ENCODE assay signal across 1 cellular context in the genomic region with DNA sequence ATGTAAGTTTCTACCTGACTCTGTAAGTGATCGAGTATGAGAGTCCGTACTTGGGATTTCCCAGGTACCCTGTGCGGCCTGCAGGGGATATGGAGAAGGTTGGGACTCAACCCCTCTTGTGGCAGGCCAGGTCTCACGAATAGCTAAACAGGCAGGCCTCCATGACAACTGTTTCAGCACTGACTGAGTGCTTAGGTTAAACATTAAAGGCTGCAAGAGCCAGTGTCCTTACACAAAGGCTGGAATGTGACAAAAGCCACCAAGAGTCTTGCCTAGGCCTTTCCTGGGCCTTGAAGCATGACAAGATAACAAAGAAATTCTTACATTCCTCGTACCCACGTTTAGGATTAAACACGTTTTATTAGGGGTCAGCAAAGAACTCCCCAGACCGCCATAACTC.
TF ChIP-seq lines count a peak whose summit lies in the region.

No MANE protein-coding gene starts in this region.

TF ChIP-seq in HepG2, 621 proteins besides CTCF, POLR2A, EP300 and RAD21 (continued from another document and continues in another):
- TF ChIP-seq GATAD2A (CRISPR knock-in tag; IDR thresholded peaks at IDR 0.05), result peak; percentile 72; the same call in 1 of the 2 replicates
- no peak for TF ChIP-seq TP53 (CRISPR knock-in tag; conservative IDR thresholded peaks at IDR 0.05)
- no peak for TF ChIP-seq ZC3H4 (CRISPR knock-in tag; IDR thresholded peaks at IDR 0.05; ENCODE audit: borderline replicate concordance)
- 0 out of 2 replicates have a peak, but pooled peaks have one; percentile 27 for TF ChIP-seq HDAC1 (CRISPR knock-in tag; IDR thresholded peaks at IDR 0.05)
- peak; percentile 79 for TF ChIP-seq ZNF143 (CRISPR knock-in tag; IDR thresholded peaks at IDR 0.05)
- TF ChIP-seq, protein P1, sequence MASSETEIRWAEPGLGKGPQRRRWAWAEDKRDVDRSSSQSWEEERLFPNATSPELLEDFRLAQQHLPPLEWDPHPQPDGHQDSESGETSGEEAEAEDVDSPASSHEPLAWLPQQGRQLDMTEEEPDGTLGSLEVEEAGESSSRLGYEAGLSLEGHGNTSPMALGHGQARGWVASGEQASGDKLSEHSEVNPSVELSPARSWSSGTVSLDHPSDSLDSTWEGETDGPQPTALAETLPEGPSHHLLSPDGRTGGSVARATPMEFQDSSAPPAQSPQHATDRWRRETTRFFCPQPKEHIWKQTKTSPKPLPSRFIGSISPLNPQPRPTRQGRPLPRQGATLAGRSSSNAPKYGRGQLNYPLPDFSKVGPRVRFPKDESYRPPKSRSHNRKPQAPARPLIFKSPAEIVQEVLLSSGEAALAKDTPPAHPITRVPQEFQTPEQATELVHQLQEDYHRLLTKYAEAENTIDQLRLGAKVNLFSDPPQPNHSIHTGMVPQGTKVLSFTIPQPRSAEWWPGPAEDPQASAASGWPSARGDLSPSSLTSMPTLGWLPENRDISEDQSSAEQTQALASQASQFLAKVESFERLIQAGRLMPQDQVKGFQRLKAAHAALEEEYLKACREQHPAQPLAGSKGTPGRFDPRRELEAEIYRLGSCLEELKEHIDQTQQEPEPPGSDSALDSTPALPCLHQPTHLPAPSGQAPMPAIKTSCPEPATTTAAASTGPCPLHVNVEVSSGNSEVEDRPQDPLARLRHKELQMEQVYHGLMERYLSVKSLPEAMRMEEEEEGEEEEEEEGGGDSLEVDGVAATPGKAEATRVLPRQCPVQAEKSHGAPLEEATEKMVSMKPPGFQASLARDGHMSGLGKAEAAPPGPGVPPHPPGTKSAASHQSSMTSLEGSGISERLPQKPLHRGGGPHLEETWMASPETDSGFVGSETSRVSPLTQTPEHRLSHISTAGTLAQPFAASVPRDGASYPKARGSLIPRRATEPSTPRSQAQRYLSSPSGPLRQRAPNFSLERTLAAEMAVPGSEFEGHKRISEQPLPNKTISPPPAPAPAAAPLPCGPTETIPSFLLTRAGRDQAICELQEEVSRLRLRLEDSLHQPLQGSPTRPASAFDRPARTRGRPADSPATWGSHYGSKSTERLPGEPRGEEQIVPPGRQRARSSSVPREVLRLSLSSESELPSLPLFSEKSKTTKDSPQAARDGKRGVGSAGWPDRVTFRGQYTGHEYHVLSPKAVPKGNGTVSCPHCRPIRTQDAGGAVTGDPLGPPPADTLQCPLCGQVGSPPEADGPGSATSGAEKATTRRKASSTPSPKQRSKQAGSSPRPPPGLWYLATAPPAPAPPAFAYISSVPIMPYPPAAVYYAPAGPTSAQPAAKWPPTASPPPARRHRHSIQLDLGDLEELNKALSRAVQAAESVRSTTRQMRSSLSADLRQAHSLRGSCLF (CRISPR knock-in tag; IDR thresholded peaks at IDR 0.05; ENCODE audit: borderline replicate concordance), result no peak
- TF ChIP-seq, protein P2, sequence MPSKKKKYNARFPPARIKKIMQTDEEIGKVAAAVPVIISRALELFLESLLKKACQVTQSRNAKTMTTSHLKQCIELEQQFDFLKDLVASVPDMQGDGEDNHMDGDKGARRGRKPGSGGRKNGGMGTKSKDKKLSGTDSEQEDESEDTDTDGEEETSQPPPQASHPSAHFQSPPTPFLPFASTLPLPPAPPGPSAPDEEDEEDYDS (CRISPR knock-in tag; IDR thresholded peaks at IDR 0.05), result peak; percentile 44; the same call in 1 of the 2 replicates
- no peak for TF ChIP-seq ZNF354B (CRISPR knock-in tag; IDR thresholded peaks at IDR 0.05)
- TF ChIP-seq ZNF337 (CRISPR knock-in tag; IDR thresholded peaks at IDR 0.05; ENCODE audit: borderline replicate concordance, low read depth), result no peak
- TF ChIP-seq ZNF644 (CRISPR knock-in tag; IDR thresholded peaks at IDR 0.05; ENCODE audit: low read depth), result no peak
- TF ChIP-seq CEBPG (CRISPR knock-in tag; IDR thresholded peaks at IDR 0.05), result 0 out of 2 replicates have a peak, but pooled peaks have one; percentile 11
- TF ChIP-seq RARG (CRISPR knock-in tag; IDR thresholded peaks at IDR 0.05; ENCODE audit: low read depth), result no peak
- peak; percentile 38; the same call in 1 of the 2 replicates for TF ChIP-seq DMAP1 (CRISPR knock-in tag; IDR thresholded peaks at IDR 0.05)
- no peak for TF ChIP-seq ZSCAN30 (CRISPR knock-in tag; IDR thresholded peaks at IDR 0.05)
- no peak; the same call in 1 of the 2 replicates for TF ChIP-seq ZSCAN5A (CRISPR knock-in tag; IDR thresholded peaks at IDR 0.05; ENCODE audit: borderline replicate concordance)
- TF ChIP-seq, protein P3, sequence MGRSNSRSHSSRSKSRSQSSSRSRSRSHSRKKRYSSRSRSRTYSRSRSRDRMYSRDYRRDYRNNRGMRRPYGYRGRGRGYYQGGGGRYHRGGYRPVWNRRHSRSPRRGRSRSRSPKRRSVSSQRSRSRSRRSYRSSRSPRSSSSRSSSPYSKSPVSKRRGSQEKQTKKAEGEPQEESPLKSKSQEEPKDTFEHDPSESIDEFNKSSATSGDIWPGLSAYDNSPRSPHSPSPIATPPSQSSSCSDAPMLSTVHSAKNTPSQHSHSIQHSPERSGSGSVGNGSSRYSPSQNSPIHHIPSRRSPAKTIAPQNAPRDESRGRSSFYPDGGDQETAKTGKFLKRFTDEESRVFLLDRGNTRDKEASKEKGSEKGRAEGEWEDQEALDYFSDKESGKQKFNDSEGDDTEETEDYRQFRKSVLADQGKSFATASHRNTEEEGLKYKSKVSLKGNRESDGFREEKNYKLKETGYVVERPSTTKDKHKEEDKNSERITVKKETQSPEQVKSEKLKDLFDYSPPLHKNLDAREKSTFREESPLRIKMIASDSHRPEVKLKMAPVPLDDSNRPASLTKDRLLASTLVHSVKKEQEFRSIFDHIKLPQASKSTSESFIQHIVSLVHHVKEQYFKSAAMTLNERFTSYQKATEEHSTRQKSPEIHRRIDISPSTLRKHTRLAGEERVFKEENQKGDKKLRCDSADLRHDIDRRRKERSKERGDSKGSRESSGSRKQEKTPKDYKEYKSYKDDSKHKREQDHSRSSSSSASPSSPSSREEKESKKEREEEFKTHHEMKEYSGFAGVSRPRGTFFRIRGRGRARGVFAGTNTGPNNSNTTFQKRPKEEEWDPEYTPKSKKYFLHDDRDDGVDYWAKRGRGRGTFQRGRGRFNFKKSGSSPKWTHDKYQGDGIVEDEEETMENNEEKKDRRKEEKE (IDR thresholded peaks at IDR 0.05), result no peak
- no peak for TF ChIP-seq BRCA1 (CRISPR knock-in tag; IDR thresholded peaks at IDR 0.05)
- peak; percentile 30; the same call in 1 of the 2 replicates for TF ChIP-seq YEATS2 (CRISPR knock-in tag; IDR thresholded peaks at IDR 0.05; ENCODE audit: borderline replicate concordance)
- 0 out of 2 replicates have a peak, but pooled peaks have one; percentile 39 for TF ChIP-seq CCDC6 (CRISPR knock-in tag; IDR thresholded peaks at IDR 0.05)
- 0 out of 2 replicates have a peak, but pooled peaks have one; percentile 8 for TF ChIP-seq FOXA3 (CRISPR knock-in tag; IDR thresholded peaks at IDR 0.05)
- TF ChIP-seq HINFP (CRISPR knock-in tag; IDR thresholded peaks at IDR 0.05; ENCODE audit: low read depth), result no peak
- no peak for TF ChIP-seq SNAI1 (CRISPR knock-in tag; IDR thresholded peaks at IDR 0.05; ENCODE audit: borderline replicate concordance)
- no peak for TF ChIP-seq HOXD1 (CRISPR knock-in tag; IDR thresholded peaks at IDR 0.05)
- peak; percentile 97 for TF ChIP-seq TEAD3 (CRISPR knock-in tag; optimal IDR thresholded peaks at IDR 0.05; ENCODE audit: borderline replicate concordance)
- TF ChIP-seq ZSCAN9 (CRISPR knock-in tag; IDR thresholded peaks at IDR 0.05; ENCODE audit: borderline replicate concordance), result peak; percentile 20; the same call in 1 of the 2 replicates
- no peak for TF ChIP-seq EHMT2 (IDR thresholded peaks at IDR 0.05; ENCODE audit: borderline replicate concordance, low read depth, low read length)
- TF ChIP-seq, protein P4, sequence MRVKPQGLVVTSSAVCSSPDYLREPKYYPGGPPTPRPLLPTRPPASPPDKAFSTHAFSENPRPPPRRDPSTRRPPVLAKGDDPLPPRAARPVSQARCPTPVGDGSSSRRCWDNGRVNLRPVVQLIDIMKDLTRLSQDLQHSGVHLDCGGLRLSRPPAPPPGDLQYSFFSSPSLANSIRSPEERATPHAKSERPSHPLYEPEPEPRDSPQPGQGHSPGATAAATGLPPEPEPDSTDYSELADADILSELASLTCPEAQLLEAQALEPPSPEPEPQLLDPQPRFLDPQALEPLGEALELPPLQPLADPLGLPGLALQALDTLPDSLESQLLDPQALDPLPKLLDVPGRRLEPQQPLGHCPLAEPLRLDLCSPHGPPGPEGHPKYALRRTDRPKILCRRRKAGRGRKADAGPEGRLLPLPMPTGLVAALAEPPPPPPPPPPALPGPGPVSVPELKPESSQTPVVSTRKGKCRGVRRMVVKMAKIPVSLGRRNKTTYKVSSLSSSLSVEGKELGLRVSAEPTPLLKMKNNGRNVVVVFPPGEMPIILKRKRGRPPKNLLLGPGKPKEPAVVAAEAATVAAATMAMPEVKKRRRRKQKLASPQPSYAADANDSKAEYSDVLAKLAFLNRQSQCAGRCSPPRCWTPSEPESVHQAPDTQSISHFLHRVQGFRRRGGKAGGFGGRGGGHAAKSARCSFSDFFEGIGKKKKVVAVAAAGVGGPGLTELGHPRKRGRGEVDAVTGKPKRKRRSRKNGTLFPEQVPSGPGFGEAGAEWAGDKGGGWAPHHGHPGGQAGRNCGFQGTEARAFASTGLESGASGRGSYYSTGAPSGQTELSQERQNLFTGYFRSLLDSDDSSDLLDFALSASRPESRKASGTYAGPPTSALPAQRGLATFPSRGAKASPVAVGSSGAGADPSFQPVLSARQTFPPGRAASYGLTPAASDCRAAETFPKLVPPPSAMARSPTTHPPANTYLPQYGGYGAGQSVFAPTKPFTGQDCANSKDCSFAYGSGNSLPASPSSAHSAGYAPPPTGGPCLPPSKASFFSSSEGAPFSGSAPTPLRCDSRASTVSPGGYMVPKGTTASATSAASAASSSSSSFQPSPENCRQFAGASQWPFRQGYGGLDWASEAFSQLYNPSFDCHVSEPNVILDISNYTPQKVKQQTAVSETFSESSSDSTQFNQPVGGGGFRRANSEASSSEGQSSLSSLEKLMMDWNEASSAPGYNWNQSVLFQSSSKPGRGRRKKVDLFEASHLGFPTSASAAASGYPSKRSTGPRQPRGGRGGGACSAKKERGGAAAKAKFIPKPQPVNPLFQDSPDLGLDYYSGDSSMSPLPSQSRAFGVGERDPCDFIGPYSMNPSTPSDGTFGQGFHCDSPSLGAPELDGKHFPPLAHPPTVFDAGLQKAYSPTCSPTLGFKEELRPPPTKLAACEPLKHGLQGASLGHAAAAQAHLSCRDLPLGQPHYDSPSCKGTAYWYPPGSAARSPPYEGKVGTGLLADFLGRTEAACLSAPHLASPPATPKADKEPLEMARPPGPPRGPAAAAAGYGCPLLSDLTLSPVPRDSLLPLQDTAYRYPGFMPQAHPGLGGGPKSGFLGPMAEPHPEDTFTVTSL (CRISPR knock-in tag; IDR thresholded peaks at IDR 0.05; ENCODE audit: borderline replicate concordance), result peak; percentile 20; the same call in 1 of the 2 replicates
- TF ChIP-seq, protein P5, sequence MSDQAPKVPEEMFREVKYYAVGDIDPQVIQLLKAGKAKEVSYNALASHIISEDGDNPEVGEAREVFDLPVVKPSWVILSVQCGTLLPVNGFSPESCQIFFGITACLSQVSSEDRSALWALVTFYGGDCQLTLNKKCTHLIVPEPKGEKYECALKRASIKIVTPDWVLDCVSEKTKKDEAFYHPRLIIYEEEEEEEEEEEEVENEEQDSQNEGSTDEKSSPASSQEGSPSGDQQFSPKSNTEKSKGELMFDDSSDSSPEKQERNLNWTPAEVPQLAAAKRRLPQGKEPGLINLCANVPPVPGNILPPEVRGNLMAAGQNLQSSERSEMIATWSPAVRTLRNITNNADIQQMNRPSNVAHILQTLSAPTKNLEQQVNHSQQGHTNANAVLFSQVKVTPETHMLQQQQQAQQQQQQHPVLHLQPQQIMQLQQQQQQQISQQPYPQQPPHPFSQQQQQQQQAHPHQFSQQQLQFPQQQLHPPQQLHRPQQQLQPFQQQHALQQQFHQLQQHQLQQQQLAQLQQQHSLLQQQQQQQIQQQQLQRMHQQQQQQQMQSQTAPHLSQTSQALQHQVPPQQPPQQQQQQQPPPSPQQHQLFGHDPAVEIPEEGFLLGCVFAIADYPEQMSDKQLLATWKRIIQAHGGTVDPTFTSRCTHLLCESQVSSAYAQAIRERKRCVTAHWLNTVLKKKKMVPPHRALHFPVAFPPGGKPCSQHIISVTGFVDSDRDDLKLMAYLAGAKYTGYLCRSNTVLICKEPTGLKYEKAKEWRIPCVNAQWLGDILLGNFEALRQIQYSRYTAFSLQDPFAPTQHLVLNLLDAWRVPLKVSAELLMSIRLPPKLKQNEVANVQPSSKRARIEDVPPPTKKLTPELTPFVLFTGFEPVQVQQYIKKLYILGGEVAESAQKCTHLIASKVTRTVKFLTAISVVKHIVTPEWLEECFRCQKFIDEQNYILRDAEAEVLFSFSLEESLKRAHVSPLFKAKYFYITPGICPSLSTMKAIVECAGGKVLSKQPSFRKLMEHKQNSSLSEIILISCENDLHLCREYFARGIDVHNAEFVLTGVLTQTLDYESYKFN (CRISPR knock-in tag; conservative IDR thresholded peaks at IDR 0.05), result peak; percentile 68
- TF ChIP-seq FOXC1 (CRISPR knock-in tag; IDR thresholded peaks at IDR 0.05; ENCODE audit: borderline replicate concordance), result no peak
- no peak for TF ChIP-seq ZNF496 (CRISPR knock-in tag; IDR thresholded peaks at IDR 0.05; ENCODE audit: insufficient replicate concordance)
- TF ChIP-seq ZNF773 (CRISPR knock-in tag; IDR thresholded peaks at IDR 0.05; ENCODE audit: borderline replicate concordance), result no peak
- TF ChIP-seq ZNF557 (CRISPR knock-in tag; IDR thresholded peaks at IDR 0.05), result no peak
